ENCODE assay signal across 11 cellular contexts in genomic region chr3:172125963-172126403, GRCh38.
DNase-seq lines count a peak whose midpoint lies in the region; ATAC-seq, FAIRE-seq and TF ChIP-seq lines count a peak whose summit lies in the region.
"Had no signal": no experiment of that assay in that cellular context is flagged by ENCODE, and none has a peak within 500 bp of the region (broad histone marks: within the 10 kb centered on the region; RNA-seq: fewer than 3 reads in every experiment).

No MANE protein-coding gene starts in this region.

- DNase-seq in coronary artery (ENCODE audit: low spot score) (peak; percentile 85), lower leg skin (ENCODE audit: low spot score in 2 of 2) (peak; percentile 83 to 94), suprapubic skin (ENCODE audit: low spot score in 2 of 2) (peak; percentile 86), urothelium cell line (ENCODE audit: low spot score) (no peak), iPS-NIHi7 (ENCODE audit: extremely low spot score) (no peak)
- DNase-seq: activated CD4-positive, alpha-beta T cell treated with anti-CD3 and anti-CD28 coated beads for 48 hours; effector CD4-positive, alpha-beta T cell; NCI-H524 had no signal

- intact Hi-C loops in lower leg skin (cut with DNase I; ENCODE audit: low total_unique reads): no loop called here

- TF ChIP-seq CTCF in coronary artery (IDR thresholded peaks at IDR 0.05) (no peak), lower leg skin (IDR thresholded peaks at IDR 0.05) (no peak), suprapubic skin (IDR thresholded peaks at IDR 0.05) (no peak)

- H3K27me3 ChIP-seq in suprapubic skin: no peaks in the 10 kb centered on the region

- peaks cover 58% of the 10 kb centered on the region for H3K4me1 ChIP-seq in suprapubic skin

- no peak for FAIRE-seq in urothelium cell line (lab: Jason Lieb, UNC)
- FAIRE-seq: GM12892 had no signal

- no peaks in the 10 kb centered on the region for H3K9me3 ChIP-seq in suprapubic skin

- H3K27ac ChIP-seq in coronary artery (peak overlapping the region; percentile 63 to 70), suprapubic skin (peak overlapping the region; percentile 77)

- H3K36me3 ChIP-seq in suprapubic skin: no peaks in the 10 kb centered on the region

- no peak for TF ChIP-seq EP300 in Ishikawa (IDR thresholded peaks at IDR 0.05; ENCODE audit: borderline replicate concordance)
- no peak for TF ChIP-seq EP300 in suprapubic skin (IDR thresholded peaks at IDR 0.05)

- no peak for ATAC-seq in GM18861 (IDR thresholded peaks at IDR 0.05; ENCODE audit: unreplicated experiment)

- TF ChIP-seq POLR2A in lower leg skin (IDR thresholded peaks at IDR 0.05): no peak
- TF ChIP-seq POLR2A in suprapubic skin (IDR thresholded peaks at IDR 0.05): no peak

- H3K4me3 ChIP-seq in coronary artery: no peak overlapping the region
- H3K4me3 ChIP-seq in lower leg skin (ENCODE audit: low read depth, poor library complexity, severe bottlenecking): no peak overlapping the region
- no peak overlapping the region for H3K4me3 ChIP-seq in suprapubic skin

- 11 to 19% methylated on average over 6 of the region's 6 CpGs for WGBS in lower leg skin, 2 donors
- 10% methylated on average over 6 of the region's 6 CpGs for WGBS in suprapubic skin

- TF ChIP-seq RAD21 in Ishikawa (IDR thresholded peaks at IDR 0.05; ENCODE audit: low read depth): no peak

TF ChIP-seq in Ishikawa, 13 proteins besides CTCF, POLR2A, EP300 and RAD21:
- TF ChIP-seq TCF12 (IDR thresholded peaks at IDR 0.05; ENCODE audit: low read depth) (no peak), NFIC (IDR thresholded peaks at IDR 0.05) (0 out of 2 replicates have a peak, but pooled peaks have one; percentile 32)
- TF ChIP-seq, protein P1, sequence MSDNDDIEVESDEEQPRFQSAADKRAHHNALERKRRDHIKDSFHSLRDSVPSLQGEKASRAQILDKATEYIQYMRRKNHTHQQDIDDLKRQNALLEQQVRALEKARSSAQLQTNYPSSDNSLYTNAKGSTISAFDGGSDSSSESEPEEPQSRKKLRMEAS (IDR thresholded peaks at IDR 0.05): peak; percentile 49; the same call in 1 of the 2 replicates

Comparison
In these comparisons a context has a peak if more than half of its experiments do, and no peak if none do; other contexts are left out.
1. DNase-seq: peak in coronary artery (single experiment), lower leg skin (2 of 2) and suprapubic skin (2 of 2); none in urothelium cell line (single experiment) and iPS-NIHi7 (single experiment).